ENCODE assay signal across 12 cellular contexts in the genomic region with DNA sequence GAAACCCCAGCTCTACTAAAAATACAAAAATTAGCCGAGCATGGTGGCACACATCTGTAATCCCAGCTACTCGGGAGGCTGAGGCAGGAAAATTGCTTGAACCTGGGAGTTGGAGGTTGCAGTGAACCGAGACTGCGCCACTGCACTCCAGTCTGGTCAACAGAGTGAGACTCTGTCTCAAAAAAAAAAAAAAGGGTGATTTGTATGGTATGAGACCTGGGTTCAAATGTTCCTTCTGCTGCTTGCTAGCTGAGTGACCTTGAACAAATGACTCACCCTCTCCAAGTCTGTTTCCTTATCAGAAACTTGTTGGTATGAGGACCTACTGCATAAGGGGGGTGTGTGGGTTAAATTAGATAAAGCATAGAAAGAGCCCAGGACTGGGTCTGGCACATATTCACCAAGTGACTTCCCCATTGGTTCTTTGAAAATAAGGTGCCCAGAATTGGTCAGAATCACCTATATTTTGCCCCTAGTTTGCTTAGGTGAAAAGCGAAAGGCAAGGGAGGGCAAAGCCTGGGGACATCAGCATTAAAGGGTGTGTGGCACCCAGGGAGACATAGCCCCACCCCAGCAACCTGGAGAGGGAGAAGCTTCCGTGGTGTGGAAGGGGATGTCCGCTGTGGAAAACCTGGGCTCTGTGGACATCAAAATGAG. TPM values are rescaled to one million over a fixed set of nuclear protein-coding genes. Genes with fewer than 3 reads are reported as not detected.
A peak's percentile ranks its signal among the peaks of the same experiment; 100 is the strongest.
DNase-seq lines count a peak whose midpoint lies in the region; ATAC-seq and TF ChIP-seq lines count a peak whose summit lies in the region.
"Had no signal": no experiment of that assay in that cellular context is flagged by ENCODE, and none has a peak within 500 bp of the region (broad histone marks: within the 10 kb centered on the region; RNA-seq: fewer than 3 reads in every experiment).

No MANE protein-coding gene starts in this region.

- peak overlapping the region; percentile 86 to 94 (median 93) for H3K27ac Mint-ChIP-seq in nephron

- peaks cover 94% of the 10 kb centered on the region for H3K4me1 ChIP-seq in KMS-11 (ENCODE audit: low read depth, poor library complexity, severe bottlenecking)

- no peaks in the 10 kb centered on the region for H3K36me3 ChIP-seq in KMS-11 (ENCODE audit: insufficient read depth)

- DNase-seq in AG04450 (ENCODE audit: low read depth, low spot score), result no peak
- DNase-seq in amniotic epithelial cell (ENCODE audit: low read depth), result peak; percentile 72
- DNase-seq: activated CD4-positive, alpha-beta T cell treated with anti-CD3 and anti-CD28 coated beads, Interleukin-2, amount 50 U/mL, for 1 hour; KBM-7; NCI-H69 had no signal

- peak overlapping the region; percentile 57 for H3K27ac ChIP-seq in AG04450 (ENCODE audit: low read depth, low read length)
- peak overlapping the region; percentile 18; the same call in 1 of the 2 replicates for H3K27ac ChIP-seq in KMS-11

- H3K27me3 ChIP-seq in AG04450 (ENCODE audit: control insufficient read depth, insufficient read depth, low read length) (no peaks in the 10 kb centered on the region), KMS-11 (ENCODE audit: insufficient read depth, low read depth) (no peaks in the 10 kb centered on the region)

- no peaks in the 10 kb centered on the region for H3K27me3 Mint-ChIP-seq in nephron (ENCODE audit: low read depth)

- peaks cover 91% of the 10 kb centered on the region for H3K79me2 ChIP-seq in KMS-11 (ENCODE audit: insufficient read depth, low read depth)

- no peak overlapping the region for H2AFZ ChIP-seq in KMS-11 (ENCODE audit: low read depth)

- H3K9ac ChIP-seq in KMS-11, result no peak overlapping the region

- ATAC-seq in HG02623 (IDR thresholded peaks at IDR 0.05; ENCODE audit: unreplicated experiment), result no peak
- no peak for ATAC-seq in GM21528 (IDR thresholded peaks at IDR 0.05; ENCODE audit: low FRiP score, unreplicated experiment)
- no peak for ATAC-seq in GM18519 (IDR thresholded peaks at IDR 0.05; ENCODE audit: low FRiP score, unreplicated experiment)
- ATAC-seq in GM21447 (IDR thresholded peaks at IDR 0.05; ENCODE audit: unreplicated experiment), result no peak

- H3K4me3 ChIP-seq in AG04450 (ENCODE audit: low read depth, low read length) (no peak overlapping the region), KMS-11 (IDR thresholded peaks at IDR 0.05; ENCODE audit: insufficient read depth, low read depth, low read length) (no peak overlapping the region)
- H3K4me3 ChIP-seq: coronary artery had no signal

- no peaks in the 10 kb centered on the region for H3K9me3 ChIP-seq in AG04450 (ENCODE audit: control insufficient read depth, insufficient read depth, low read length)

- TF ChIP-seq CTCF in AG04450 (IDR thresholded peaks at IDR 0.05; ENCODE audit: low read depth, low read length) (no peak), KMS-11 (conservative IDR thresholded peaks at IDR 0.05; ENCODE audit: low read depth, low read length) (no peak), nephron (IDR thresholded peaks at IDR 0.05; ENCODE audit: unreplicated experiment in 3 of 3) (no peak)

- no peak overlapping the region for H3K4me3 Mint-ChIP-seq in nephron

- no peaks in the 10 kb centered on the region for H4K20me1 ChIP-seq in KMS-11 (ENCODE audit: insufficient read depth)

- H3K9me3 Mint-ChIP-seq in nephron, result no peaks in the 10 kb centered on the region

- no peak overlapping the region for H3K4me2 ChIP-seq in KMS-11

- POLR2A ChIA-PET in AG04450 (lab: Yijun Ruan, JAX), result interaction anchor here (1.2 kb wide), 1 partner anchor 10 kb away, joined by 4 read pairs; a partner anchor contains a TSS

- peaks cover 45% of the 10 kb centered on the region for H3K4me1 Mint-ChIP-seq in nephron

- H3K36me3 Mint-ChIP-seq in nephron (ENCODE audit: low read depth), result peaks cover 3% of the 10 kb centered on the region

- CTCF ChIA-PET in AG04450 (lab: Charles Lee), result interaction anchor here (1.4 to 2.9 kb wide), 3 partner anchors 11 to 135 kb away, joined by 7 to 11 read pairs (median 8); a partner anchor contains a TSS

RNA-seq across cellular contexts. Expression of a gene that starts 9.9 kb away (rescaled TPM):
- 12.0 and 12.6 TPM in 2 replicates for polyA plus RNA-seq in AG04450 (2011; rRNA removed)
- polyA minus RNA-seq in AG04450 (2011; rRNA and poly(A)+ RNA removed), result 20.6 TPM in 2 replicates

RNA-seq across cellular contexts. Expression of a gene that starts 10.9 kb away (rescaled TPM):
- polyA plus RNA-seq in AG04450 (2011; rRNA removed), result 7.5 and 8.9 TPM in 2 replicates
- 6.9 and 9.8 TPM in 2 replicates for polyA minus RNA-seq in AG04450 (2011; rRNA and poly(A)+ RNA removed)

RNA-seq across cellular contexts. Expression of a gene that starts 49.6 kb away (rescaled TPM):
- 56.3 and 75.2 TPM in 2 replicates for polyA plus RNA-seq in AG04450 (2011; rRNA removed)
- 50.5 and 68.7 TPM in 2 replicates for polyA minus RNA-seq in AG04450 (2011; rRNA and poly(A)+ RNA removed)
